In genomic region chr10:17038627-17039026, GRCh38 we compare ENCODE assay signal across 1 cellular context.
TF ChIP-seq lines count a peak whose summit lies in the region.

No MANE protein-coding gene starts in this region.

TF ChIP-seq in K562, 482 proteins besides CTCF, POLR2A, EP300 and RAD21 (continued from another document):
- TF ChIP-seq IRF1 (CRISPR knock-in tag; IDR thresholded peaks at IDR 0.05; ENCODE audit: borderline replicate concordance) (no peak), ZNF785 (CRISPR knock-in tag; IDR thresholded peaks at IDR 0.05) (no peak), TBP (optimal IDR thresholded peaks at IDR 0.05; ENCODE audit: low read depth, low read length) (no peak), ZBTB8A (IDR thresholded peaks at IDR 0.05; ENCODE audit: partially characterized antibody) (no peak), AFF1 (IDR thresholded peaks at IDR 0.05; ENCODE audit: low read depth in 1 of 2, partially characterized antibody in 2 of 2) (no peak), KLF13 (tag; IDR thresholded peaks at IDR 0.05; ENCODE audit: borderline replicate concordance, low read depth) (no peak), ZNF644 (tag; IDR thresholded peaks at IDR 0.05; ENCODE audit: low read depth) (no peak), MITF (IDR thresholded peaks at IDR 0.05) (no peak), SIX5 (IDR thresholded peaks at IDR 0.05; ENCODE audit: borderline replicate concordance in 1 of 2, insufficient read depth in 1 of 2, low read depth in 1 of 2, low read length in 2 of 2) (no peak)
